Comparison of ENCODE assay signal across 22 cellular contexts in genomic region chr4:140661550-140661949, GRCh38.
"Had no signal": no experiment of that assay in that cellular context is flagged by ENCODE, and none has a peak within 500 bp of the region (broad histone marks: within the 10 kb centered on the region; RNA-seq: fewer than 3 reads in every experiment).

No MANE protein-coding gene starts in this region.

- H3K9me3 ChIP-seq: heart right ventricle, left ventricle myocardium inferior, ovary, right atrium auricular region, spleen, suprapubic skin, thoracic aorta, tibial artery, uterus had no signal

- H3K4me3 Mint-ChIP-seq: mesothelial cell of epicardium; naive thymus-derived CD4-positive, alpha-beta T cell; natural killer cell treated with Interleukin-12 subunit alpha and Interleukin-12 subunit beta and Interleukin-15 and Interleukin-18, amount 100 ng/mL, for 72 hours; stimulated activated effector memory CD8-positive, alpha-beta T cell treated with anti-CD3 and anti-CD28 coated beads, Interleukin-12 subunit alpha, Interleukin-12 subunit beta, amount 100 ng/mL, for 72 hours; stimulated activated naive CD8-positive, alpha-beta T cell treated with anti-CD3 and anti-CD28 coated beads, Interleukin-15, Interleukin-2, amounts not matched to agents 100 ng/mL and 50 ng/mL, for 24 hours; type B pancreatic cell had no signal

- DNase-seq: heart right ventricle; left ventricle myocardium inferior; naive thymus-derived CD4-positive, alpha-beta T cell; ovary; spleen; stimulated activated CD4-positive, alpha-beta T cell treated with anti-CD3 and anti-CD28 coated beads, Interleukin-4, amount 100 ng/mL, for 24 hours; stimulated activated naive CD4-positive, alpha-beta T cell; tibial artery; uterus had no signal

- H3K4me2 ChIP-seq: hepatocyte had no signal

- H2AFZ ChIP-seq: hepatocyte had no signal

- H3K4me1 Mint-ChIP-seq: naive thymus-derived CD4-positive, alpha-beta T cell; stimulated activated effector memory CD8-positive, alpha-beta T cell treated with anti-CD3 and anti-CD28 coated beads, Interleukin-12 subunit alpha, Interleukin-12 subunit beta, amount 100 ng/mL, for 72 hours had no signal

- H3K27me3 Mint-ChIP-seq: progenitor cell of endocrine pancreas, type B pancreatic cell had no signal

- H3K27ac Mint-ChIP-seq: naive thymus-derived CD4-positive, alpha-beta T cell; natural killer cell treated with Interleukin-12 subunit alpha and Interleukin-12 subunit beta and Interleukin-15 and Interleukin-18, amount 100 ng/mL, for 72 hours; progenitor cell of endocrine pancreas; stimulated activated effector memory CD8-positive, alpha-beta T cell treated with anti-CD3 and anti-CD28 coated beads, Interleukin-12 subunit alpha, Interleukin-12 subunit beta, amount 100 ng/mL, for 72 hours; stimulated activated naive CD8-positive, alpha-beta T cell treated with anti-CD3 and anti-CD28 coated beads, Interleukin-15, Interleukin-2, amounts not matched to agents 100 ng/mL and 50 ng/mL, for 24 hours; type B pancreatic cell had no signal

- H3K27ac ChIP-seq: heart right ventricle, left ventricle myocardium inferior, ovary, right atrium auricular region, spleen, suprapubic skin, thoracic aorta, tibial artery, uterus had no signal

- H3K9me3 Mint-ChIP-seq: mesothelial cell of epicardium; natural killer cell treated with Interleukin-12 subunit alpha and Interleukin-12 subunit beta and Interleukin-15 and Interleukin-18, amount 100 ng/mL, for 72 hours; stimulated activated effector memory CD8-positive, alpha-beta T cell treated with anti-CD3 and anti-CD28 coated beads, Interleukin-12 subunit alpha, Interleukin-12 subunit beta, amount 100 ng/mL, for 72 hours; stimulated activated naive CD8-positive, alpha-beta T cell treated with anti-CD3 and anti-CD28 coated beads, Interleukin-15, Interleukin-2, amounts not matched to agents 100 ng/mL and 50 ng/mL, for 24 hours; type B pancreatic cell had no signal

- H3K27me3 ChIP-seq: heart right ventricle, hepatocyte, ovary, right atrium auricular region, spleen, suprapubic skin, tibial artery, uterus had no signal

- H3K79me2 ChIP-seq: hepatocyte had no signal

- H3K36me3 ChIP-seq: ovary, uterus had no signal

- H3K4me1 ChIP-seq: heart right ventricle, left ventricle myocardium inferior, right atrium auricular region, spleen, tibial artery, uterus had no signal

- H3K4me3 ChIP-seq: heart right ventricle, hepatocyte, left ventricle myocardium inferior, lung, ovary, right atrium auricular region, skin epidermis, spleen, suprapubic skin, thoracic aorta, tibial artery, uterus had no signal

- H3K36me3 Mint-ChIP-seq: naive thymus-derived CD4-positive, alpha-beta T cell; natural killer cell treated with Interleukin-12 subunit alpha and Interleukin-12 subunit beta and Interleukin-15 and Interleukin-18, amount 100 ng/mL, for 72 hours; stimulated activated effector memory CD8-positive, alpha-beta T cell treated with anti-CD3 and anti-CD28 coated beads, Interleukin-12 subunit alpha, Interleukin-12 subunit beta, amount 100 ng/mL, for 72 hours had no signal

- ATAC-seq: heart right ventricle; naive thymus-derived CD4-positive, alpha-beta T cell; natural killer cell treated with Interleukin-12 subunit alpha and Interleukin-12 subunit beta and Interleukin-15 and Interleukin-18, amount 100 ng/mL, for 72 hours; sciatic nerve; stimulated activated effector memory CD8-positive, alpha-beta T cell treated with anti-CD3 and anti-CD28 coated beads, Interleukin-12 subunit alpha, Interleukin-12 subunit beta, amount 100 ng/mL, for 72 hours had no signal
